ENCODE assay signal across 1 cellular context in genomic region chr2:43214253-43214652, GRCh38.
TF ChIP-seq lines count a peak whose summit lies in the region.

No MANE protein-coding gene starts in this region.

TF ChIP-seq in WTC11, 78 proteins besides CTCF, POLR2A, EP300 and RAD21 (continued from another document):
- TF ChIP-seq USF1 (CRISPR knock-in tag; IDR thresholded peaks at IDR 0.05), result no peak
- no peak for TF ChIP-seq PREB (CRISPR knock-in tag; IDR thresholded peaks at IDR 0.05; ENCODE audit: borderline replicate concordance)
TF ChIP-seq in WTC11: peak in this region for 0.
